Comparison of ENCODE assay signal across 8 cellular contexts in the genomic region with DNA sequence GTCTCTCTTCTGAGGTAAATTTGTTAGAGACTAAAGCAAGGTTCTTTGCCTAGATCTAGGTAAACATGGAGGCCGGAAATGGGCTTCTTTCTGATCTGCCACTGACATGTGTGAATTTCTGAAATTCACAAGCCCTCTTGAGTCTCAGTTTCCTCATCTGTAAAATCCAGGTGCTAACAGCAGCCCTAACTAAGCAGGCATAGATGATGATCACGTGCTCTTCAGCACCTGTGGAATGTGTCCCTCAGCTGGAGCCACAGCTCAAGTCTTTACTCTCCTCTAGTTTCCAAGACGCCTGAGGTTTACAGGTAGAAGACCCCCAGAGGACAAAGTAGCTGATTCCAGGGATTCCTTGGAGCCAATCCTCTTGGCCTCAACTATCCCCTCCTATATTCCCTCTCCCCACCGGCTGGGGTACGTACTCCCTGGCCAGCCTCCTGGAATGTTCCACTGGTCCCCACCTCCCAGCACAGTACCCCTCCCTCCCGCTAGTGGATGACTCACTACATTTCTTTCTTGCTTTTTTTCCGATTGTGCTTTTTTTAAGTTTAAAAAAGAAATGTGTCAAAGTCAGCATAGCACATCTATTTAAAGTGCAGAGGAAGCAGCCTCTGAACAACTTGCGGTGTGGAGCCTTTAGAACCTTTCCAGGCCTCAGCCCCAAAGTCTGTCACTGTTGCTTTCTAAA.
DNase-seq lines count a peak whose midpoint lies in the region; ATAC-seq and TF ChIP-seq lines count a peak whose summit lies in the region.

No MANE protein-coding gene starts in this region.

- H3K27ac Mint-ChIP-seq in activated CD4-positive, alpha-beta T cell treated with anti-CD3 and anti-CD28 coated beads for 36 hours: peak overlapping the region; percentile 90

- H3K4me3 Mint-ChIP-seq in activated CD4-positive, alpha-beta T cell treated with anti-CD3 and anti-CD28 coated beads for 36 hours: peak overlapping the region; percentile 68

- H3K4me1 ChIP-seq in Loucy (ENCODE audit: insufficient read depth, low read length, poor library complexity, severe bottlenecking) (no peaks in the 10 kb centered on the region), neuronal stem cell (ENCODE audit: control insufficient read depth in 2 of 2, insufficient read depth in 1 of 2, low read depth in 1 of 2, low read length in 2 of 2) (peaks cover 0 to 12% of the 10 kb centered on the region in 2 donors)

- POLR2A ChIA-PET in activated CD4-positive, alpha-beta T cell treated with anti-CD3 and anti-CD28 coated beads for 36 hours (lab: Charles Lee): no interaction called here

- H3K27ac ChIP-seq in caudate nucleus (ENCODE audit: low read depth, low read length): peak overlapping the region; percentile 83
- no peak overlapping the region for H3K27ac ChIP-seq in neuronal stem cell (replicated peaks; ENCODE audit: low read length)

- H3K4me1 Mint-ChIP-seq in activated CD4-positive, alpha-beta T cell treated with anti-CD3 and anti-CD28 coated beads for 36 hours: peaks cover 29% of the 10 kb centered on the region

- no peaks in the 10 kb centered on the region for H3K36me3 Mint-ChIP-seq in activated CD4-positive, alpha-beta T cell treated with anti-CD3 and anti-CD28 coated beads for 36 hours (ENCODE audit: low read depth)

- H3K4me3 ChIP-seq in Loucy (ENCODE audit: low read length, poor library complexity, severe bottlenecking): peak overlapping the region; percentile 65
- H3K4me3 ChIP-seq in neuronal stem cell (ENCODE audit: low read length in 2 of 2): no peak overlapping the region

- CTCF ChIA-PET in activated CD4-positive, alpha-beta T cell treated with anti-CD3 and anti-CD28 coated beads for 36 hours (lab: Charles Lee): interaction anchor here (0.7 to 1.5 kb wide), 3 partner anchors 24 to 879 kb away, joined by 3 to 5 read pairs (median 3); no protein-coding TSS in a partner anchor

- H3K79me1 ChIP-seq in neuronal stem cell (ENCODE audit: low read depth, low read length): no peaks in the 10 kb centered on the region

- WGBS in neuronal stem cell (ENCODE audit: extremely low coverage in 2 of 2, insufficient read length in 2 of 2, insufficient replicate concordance in 1 of 2), 2 donors: no CpG with 5 or more reads among the region's 8 CpGs

- no peak overlapping the region for H4K91ac ChIP-seq in neuronal stem cell (ENCODE audit: low read depth, low read length, poor library complexity)

- no peak overlapping the region for H2BK120ac ChIP-seq in neuronal stem cell (ENCODE audit: low read depth, low read length)

- no peak overlapping the region for H2BK12ac ChIP-seq in neuronal stem cell (ENCODE audit: low read length)

- H3K4ac ChIP-seq in neuronal stem cell (ENCODE audit: low read length): no peak overlapping the region

- H3K27me3 Mint-ChIP-seq in activated CD4-positive, alpha-beta T cell treated with anti-CD3 and anti-CD28 coated beads for 36 hours: no peaks in the 10 kb centered on the region

- peak overlapping the region; percentile 70 for H3K4me2 ChIP-seq in Loucy (ENCODE audit: low read depth, low read length, poor library complexity, severe bottlenecking)
- H3K4me2 ChIP-seq in neuronal stem cell (ENCODE audit: insufficient read depth, low read length, poor library complexity, severe bottlenecking): peak overlapping the region; percentile 31

- H3K9me2 ChIP-seq in Loucy (replicated peaks; ENCODE audit: low read depth, low read length): no peaks in the 10 kb centered on the region

- no peak overlapping the region for H3K14ac ChIP-seq in neuronal stem cell (ENCODE audit: low read length)

- no peak overlapping the region for H2BK5ac ChIP-seq in neuronal stem cell (ENCODE audit: low read length)

- H4K20me1 ChIP-seq in Loucy (ENCODE audit: insufficient read depth, low read length, poor library complexity, severe bottlenecking): no peaks in the 10 kb centered on the region

- no peaks in the 10 kb centered on the region for H3K9me3 Mint-ChIP-seq in activated CD4-positive, alpha-beta T cell treated with anti-CD3 and anti-CD28 coated beads for 36 hours (ENCODE audit: low read depth)

- H3K18ac ChIP-seq in neuronal stem cell (ENCODE audit: low read length): no peak overlapping the region

- no peaks in the 10 kb centered on the region for H3K79me2 ChIP-seq in Loucy (ENCODE audit: insufficient read depth, low read length)

- H3K36me3 ChIP-seq in Loucy (ENCODE audit: insufficient read depth, low read length): no peaks in the 10 kb centered on the region
- no peaks in the 10 kb centered on the region for H3K36me3 ChIP-seq in neuronal stem cell (replicated peaks in 1 of 2; ENCODE audit: control insufficient read depth in 2 of 2, insufficient read depth in 2 of 2, low read length in 2 of 2)

- H3K9me3 ChIP-seq in Loucy (ENCODE audit: insufficient read depth, low read depth, low read length): no peaks in the 10 kb centered on the region
- H3K9me3 ChIP-seq in neuronal stem cell (replicated peaks in 1 of 2; ENCODE audit: control insufficient read depth in 2 of 2, insufficient read depth in 1 of 2, low read depth in 1 of 2, low read length in 2 of 2): no peaks in the 10 kb centered on the region

- peak overlapping the region; percentile 46 for H3K9ac ChIP-seq in Loucy (ENCODE audit: low read depth, low read length, poor library complexity, severe bottlenecking)
- no peak overlapping the region for H3K9ac ChIP-seq in neuronal stem cell (ENCODE audit: low read depth, low read length, poor library complexity)

- no peak overlapping the region for H3K23ac ChIP-seq in neuronal stem cell (ENCODE audit: low read depth, low read length, poor library complexity)

- H3F3A ChIP-seq in Loucy (ENCODE audit: low read depth): no peaks in the 10 kb centered on the region

- no peak overlapping the region for H2BK15ac ChIP-seq in neuronal stem cell (ENCODE audit: low read length)

- H2AFZ ChIP-seq in Loucy (ENCODE audit: low read length): 0 out of 2 replicates have a peak overlapping the region, but pooled peaks have one; percentile 66
- H2AFZ ChIP-seq in neuronal stem cell (ENCODE audit: low read length): no peak overlapping the region

- no peak overlapping the region for H4K8ac ChIP-seq in neuronal stem cell (ENCODE audit: low read depth, low read length)

- intact Hi-C loops in activated CD4-positive, alpha-beta T cell treated with anti-CD3 and anti-CD28 coated beads for 36 hours (cut with DNase I, micrococcal nuclease): loop anchor here (1.0 to 10.0 kb wide), 8 partner anchors 12 to 493 kb away; a partner anchor contains a TSS

- no peak overlapping the region for H2AK5ac ChIP-seq in neuronal stem cell (ENCODE audit: low read depth, low read length)

- peak; percentile 18 for DNase-seq in activated CD4-positive, alpha-beta T cell treated with anti-CD3 and anti-CD28 coated beads for 36 hours
- no peak for DNase-seq in activated CD4-positive, alpha-beta T cell treated with anti-CD3 and anti-CD28 coated beads, Interleukin-2, amount 50 U/mL, for 1 hour
- peak in 7 of 61 donors; percentile 3 to 57 (median 13) for DNase-seq in caudate nucleus (lab: John Stamatoyannopoulos, UW)
- no peak for DNase-seq in neuronal stem cell (ENCODE audit: low spot score)
- no peak for DNase-seq in NCI-H2171 treated with DMSO at 0.1 percent for 48 hours (lab: John Stamatoyannopoulos, UW)
- DNase-seq in omental fat pad (ENCODE audit: low spot score): no peak
- DNase-seq in DMS114 treated with DMSO at 0.1 percent for 48 hours (lab: John Stamatoyannopoulos, UW; ENCODE audit: unreplicated experiment): no peak

- peak; percentile 42 for ATAC-seq in activated CD4-positive, alpha-beta T cell treated with anti-CD3 and anti-CD28 coated beads for 36 hours
- no peak for ATAC-seq in omental fat pad (ENCODE audit: low FRiP score)

- TF ChIP-seq CTCF in Loucy (conservative IDR thresholded peaks at IDR 0.05; ENCODE audit: low read length): no peak
- TF ChIP-seq CTCF in omental fat pad (IDR thresholded peaks at IDR 0.05): no peak

- H3K27me3 ChIP-seq in Loucy (ENCODE audit: insufficient read depth, low read length, poor library complexity, severe bottlenecking): no peaks in the 10 kb centered on the region
- H3K27me3 ChIP-seq in neuronal stem cell (ENCODE audit: control insufficient read depth in 3 of 3, insufficient read depth in 3 of 3, low read depth in 1 of 3, low read length in 3 of 3): peaks cover 0 to 7% (median 0%) of the 10 kb centered on the region in 3 experiments
